Comparison of ENCODE assay signal across 24 cellular contexts in the genomic region with DNA sequence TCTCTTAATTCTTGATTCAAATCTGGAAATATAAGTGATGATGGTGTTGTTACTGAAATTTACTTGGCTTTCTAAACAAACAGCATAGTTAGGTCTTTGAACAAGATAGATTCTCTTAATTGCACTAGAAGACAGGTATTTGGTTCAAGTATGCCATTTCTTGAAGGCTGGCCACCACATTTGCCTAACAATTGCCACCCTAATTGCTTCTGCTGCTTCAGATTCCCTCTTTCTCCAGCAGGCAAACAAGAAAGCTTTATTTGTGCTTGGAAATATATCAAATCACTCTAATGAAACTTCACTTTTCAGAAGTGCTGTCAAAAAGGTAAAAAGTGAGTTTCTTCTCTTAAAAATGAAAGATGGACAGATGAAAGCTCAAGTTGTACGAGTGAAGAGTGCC.
DNase-seq lines count a peak whose midpoint lies in the region; ATAC-seq and TF ChIP-seq lines count a peak whose summit lies in the region.
"Had no signal": no experiment of that assay in that cellular context is flagged by ENCODE, and none has a peak within 500 bp of the region (broad histone marks: within the 10 kb centered on the region; RNA-seq: fewer than 3 reads in every experiment).

No MANE protein-coding gene starts in this region.

- peak overlapping the region; percentile 93 for H3K27ac Mint-ChIP-seq in WTC11
- H3K27ac Mint-ChIP-seq: CD8-positive, alpha-beta T cell had no signal

- BruUV-seq in mammary epithelial cell (replicated peaks; lab: Mats Ljungman, UMichigan) = no TSS peak

- H3K4me1 ChIP-seq in mammary epithelial cell (ENCODE audit: insufficient read depth, low read length) (peaks cover 3% of the 10 kb centered on the region), breast epithelium (no peaks in the 10 kb centered on the region), iPS-15b (ENCODE audit: control insufficient read depth, insufficient read depth, low read length) (peaks cover 4% of the 10 kb centered on the region)
- H3K4me1 ChIP-seq: Peyer's patch had no signal

- H3K79me2 ChIP-seq in mammary epithelial cell (ENCODE audit: insufficient read depth, low read length) = no peaks in the 10 kb centered on the region

- H3K36me3 ChIP-seq in mammary epithelial cell (ENCODE audit: insufficient read depth, low read length) (no peaks in the 10 kb centered on the region), breast epithelium (no peaks in the 10 kb centered on the region), iPS-15b (ENCODE audit: control insufficient read depth, insufficient read depth, low read length) (no peaks in the 10 kb centered on the region)
- H3K36me3 ChIP-seq: Peyer's patch had no signal

- dilution Hi-C loops in mammary epithelial cell (cut with HindIII; ENCODE audit: low sequenced_read_pairs) = no loop called here

- no peaks in the 10 kb centered on the region for H3K36me3 Mint-ChIP-seq in WTC11
- H3K36me3 Mint-ChIP-seq: CD8-positive, alpha-beta T cell had no signal

- no peaks in the 10 kb centered on the region; the same call in 1 of the 2 replicates for H3K27me3 Mint-ChIP-seq in WTC11 (ENCODE audit: low read depth)

- CTCF ChIA-PET in mammary epithelial cell (lab: Charles Lee; ENCODE audit: low non-redundant PET) (no interaction called here), WTC11 (lab: Charles Lee) (interaction anchor here (0.7 to 1.3 kb wide), 3 partner anchors 73 to 558 kb away, joined by 3 read pairs; no protein-coding TSS in a partner anchor)

- H3K27me3 ChIP-seq in mammary epithelial cell (ENCODE audit: insufficient read depth, low read length) (no peaks in the 10 kb centered on the region), breast epithelium (no peaks in the 10 kb centered on the region), iPS-15b (ENCODE audit: control insufficient read depth, insufficient read depth, low read length) (no peaks in the 10 kb centered on the region)
- H3K27me3 ChIP-seq: Peyer's patch had no signal

- WGBS in mammary epithelial cell (ENCODE audit: low coverage, missing lambda C conversion rate) = 100% methylated on average over 1 of the region's 1 CpG

- intact Hi-C loops in mammary epithelial cell (cut with micrococcal nuclease) = no loop called here
- intact Hi-C loops in breast epithelium (cut with DNase I; ENCODE audit: low total_unique reads) = no loop called here
- intact Hi-C loops in head of caudate nucleus (cut with DNase I) = no loop called here

- H3K4me2 ChIP-seq in mammary epithelial cell (ENCODE audit: insufficient read depth, low read depth, low read length) = no peak overlapping the region

- peak overlapping the region; percentile 56 for H3K4me3 Mint-ChIP-seq in WTC11
- H3K4me3 Mint-ChIP-seq: CD8-positive, alpha-beta T cell had no signal

- peaks cover 36% of the 10 kb centered on the region for H3K4me1 Mint-ChIP-seq in WTC11

- TF ChIP-seq CTCF in mammary epithelial cell (conservative IDR thresholded peaks at IDR 0.05 in 1 of 2, IDR thresholded peaks at IDR 0.05 in 1 of 2; ENCODE audit: extremely low read depth in 1 of 2, insufficient read depth in 1 of 2, low read depth in 1 of 2, low read length in 2 of 2) (no peak), breast epithelium (IDR thresholded peaks at IDR 0.05) (no peak), WTC11 (IDR thresholded peaks at IDR 0.05) (no peak)

- H3K9me3 ChIP-seq in mammary epithelial cell (replicated peaks; ENCODE audit: insufficient read depth, low read length) = no peaks in the 10 kb centered on the region
- no peaks in the 10 kb centered on the region for H3K9me3 ChIP-seq in breast epithelium
- no peaks in the 10 kb centered on the region for H3K9me3 ChIP-seq in iPS-15b (ENCODE audit: control insufficient read depth, insufficient read depth, low read length)
- H3K9me3 ChIP-seq: Peyer's patch had no signal

- in situ Hi-C loops in mammary epithelial cell (cut with MboI; ENCODE audit: low sequenced_read_pairs in 2 of 2) = no loop called here

- H4K20me1 ChIP-seq in mammary epithelial cell (ENCODE audit: insufficient read depth, low read length) = no peaks in the 10 kb centered on the region

- H3K27ac ChIP-seq in mammary epithelial cell (ENCODE audit: insufficient read depth, low read depth, low read length) = no peak overlapping the region
- H3K27ac ChIP-seq in breast epithelium = no peak overlapping the region
- H3K27ac ChIP-seq: Peyer's patch had no signal

- H2AFZ ChIP-seq in mammary epithelial cell (ENCODE audit: low read depth, low read length) = peak overlapping the region; percentile 27

- no peak overlapping the region for H3K9ac ChIP-seq in mammary epithelial cell (ENCODE audit: insufficient read depth, low read length)
- peak overlapping the region; percentile 28 for H3K9ac ChIP-seq in iPS-15b (ENCODE audit: low read depth, low read length)

- DNase-seq in mammary epithelial cell (no peak), breast epithelium (ENCODE audit: low spot score in 2 of 2) (no peak), WTC11 (ENCODE audit: low spot score) (no peak), head of caudate nucleus (no peak), HCEC 1CT (no peak), HuH-7.5 (ENCODE audit: low spot score) (no peak)
- DNase-seq: 8988T; AML-193; C1 segment of cervical spinal cord; CD8-positive, alpha-beta T cell; DND-41; GDM1; MM.1S; NCI-H1048; NCI-H1436; NCI-H187 treated with DMSO at 0.1 percent for 48 hours; NCI-H345; NCI-H524; NCI-H82; Peyer's patch had no signal

- POLR2A ChIA-PET in WTC11 (lab: Charles Lee) = interaction anchor here (0.5 kb wide), 1 partner anchor 127 kb away, joined by 5 read pairs; no protein-coding TSS in a partner anchor

- H3K4me3 ChIP-seq in mammary epithelial cell (replicated peaks in 1 of 3; ENCODE audit: insufficient read depth in 1 of 3, low read depth in 2 of 3, low read length in 3 of 3) = no peak overlapping the region
- H3K4me3 ChIP-seq in breast epithelium = no peak overlapping the region
- no peak overlapping the region for H3K4me3 ChIP-seq in iPS-15b (ENCODE audit: low read depth, low read length)
- H3K4me3 ChIP-seq: K562, Peyer's patch had no signal

- peak; percentile 82 for ATAC-seq in WTC11
- no peak for ATAC-seq in GM21576 (IDR thresholded peaks at IDR 0.05; ENCODE audit: unreplicated experiment)
- ATAC-seq: CD8-positive, alpha-beta T cell; K562; SK-N-SH treated with all-trans-retinoic acid at 6 μM for 48 hours had no signal

- peaks cover 9% of the 10 kb centered on the region for H3K9me3 Mint-ChIP-seq in WTC11
- H3K9me3 Mint-ChIP-seq: CD8-positive, alpha-beta T cell had no signal

- no peak for TF ChIP-seq POLR2A in breast epithelium (IDR thresholded peaks at IDR 0.05)

TF ChIP-seq in WTC11, 78 proteins besides CTCF, POLR2A, EP300 and RAD21:
- no peak for TF ChIP-seq MYBL2 (CRISPR knock-in tag; IDR thresholded peaks at IDR 0.05)
- TF ChIP-seq, protein P1, sequence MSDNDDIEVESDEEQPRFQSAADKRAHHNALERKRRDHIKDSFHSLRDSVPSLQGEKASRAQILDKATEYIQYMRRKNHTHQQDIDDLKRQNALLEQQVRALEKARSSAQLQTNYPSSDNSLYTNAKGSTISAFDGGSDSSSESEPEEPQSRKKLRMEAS (CRISPR knock-in tag; IDR thresholded peaks at IDR 0.05) = no peak
- TF ChIP-seq, protein P2, sequence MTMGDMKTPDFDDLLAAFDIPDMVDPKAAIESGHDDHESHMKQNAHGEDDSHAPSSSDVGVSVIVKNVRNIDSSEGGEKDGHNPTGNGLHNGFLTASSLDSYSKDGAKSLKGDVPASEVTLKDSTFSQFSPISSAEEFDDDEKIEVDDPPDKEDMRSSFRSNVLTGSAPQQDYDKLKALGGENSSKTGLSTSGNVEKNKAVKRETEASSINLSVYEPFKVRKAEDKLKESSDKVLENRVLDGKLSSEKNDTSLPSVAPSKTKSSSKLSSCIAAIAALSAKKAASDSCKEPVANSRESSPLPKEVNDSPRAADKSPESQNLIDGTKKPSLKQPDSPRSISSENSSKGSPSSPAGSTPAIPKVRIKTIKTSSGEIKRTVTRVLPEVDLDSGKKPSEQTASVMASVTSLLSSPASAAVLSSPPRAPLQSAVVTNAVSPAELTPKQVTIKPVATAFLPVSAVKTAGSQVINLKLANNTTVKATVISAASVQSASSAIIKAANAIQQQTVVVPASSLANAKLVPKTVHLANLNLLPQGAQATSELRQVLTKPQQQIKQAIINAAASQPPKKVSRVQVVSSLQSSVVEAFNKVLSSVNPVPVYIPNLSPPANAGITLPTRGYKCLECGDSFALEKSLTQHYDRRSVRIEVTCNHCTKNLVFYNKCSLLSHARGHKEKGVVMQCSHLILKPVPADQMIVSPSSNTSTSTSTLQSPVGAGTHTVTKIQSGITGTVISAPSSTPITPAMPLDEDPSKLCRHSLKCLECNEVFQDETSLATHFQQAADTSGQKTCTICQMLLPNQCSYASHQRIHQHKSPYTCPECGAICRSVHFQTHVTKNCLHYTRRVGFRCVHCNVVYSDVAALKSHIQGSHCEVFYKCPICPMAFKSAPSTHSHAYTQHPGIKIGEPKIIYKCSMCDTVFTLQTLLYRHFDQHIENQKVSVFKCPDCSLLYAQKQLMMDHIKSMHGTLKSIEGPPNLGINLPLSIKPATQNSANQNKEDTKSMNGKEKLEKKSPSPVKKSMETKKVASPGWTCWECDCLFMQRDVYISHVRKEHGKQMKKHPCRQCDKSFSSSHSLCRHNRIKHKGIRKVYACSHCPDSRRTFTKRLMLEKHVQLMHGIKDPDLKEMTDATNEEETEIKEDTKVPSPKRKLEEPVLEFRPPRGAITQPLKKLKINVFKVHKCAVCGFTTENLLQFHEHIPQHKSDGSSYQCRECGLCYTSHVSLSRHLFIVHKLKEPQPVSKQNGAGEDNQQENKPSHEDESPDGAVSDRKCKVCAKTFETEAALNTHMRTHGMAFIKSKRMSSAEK (CRISPR knock-in tag; IDR thresholded peaks at IDR 0.05; ENCODE audit: borderline replicate concordance) = 0 out of 2 replicates have a peak, but pooled peaks have one; percentile 38
TF ChIP-seq in WTC11: peak in this region for 1.
